ENCODE assay signal across 11 cellular contexts in genomic region chr5:82467006-82467561, GRCh38.
DNase-seq lines count a peak whose midpoint lies in the region; ATAC-seq and TF ChIP-seq lines count a peak whose summit lies in the region.
"Had no signal": no experiment of that assay in that cellular context is flagged by ENCODE, and none has a peak within 500 bp of the region (broad histone marks: within the 10 kb centered on the region; RNA-seq: fewer than 3 reads in every experiment).

No MANE protein-coding gene starts in this region.

- no peaks in the 10 kb centered on the region for H3K36me3 ChIP-seq in hepatocyte (replicated peaks; ENCODE audit: insufficient read depth, low read depth)
- no peaks in the 10 kb centered on the region for H3K36me3 ChIP-seq in uterus
- H3K36me3 ChIP-seq in left lung, result no peaks in the 10 kb centered on the region

- H3K36me3 Mint-ChIP-seq in brain, result no peaks in the 10 kb centered on the region

- H3K9me3 Mint-ChIP-seq in brain, result peaks cover 6 to 21% (median 16%) of the 10 kb centered on the region in 5 experiments

- no peaks in the 10 kb centered on the region for H3K4me1 ChIP-seq in hepatocyte (ENCODE audit: insufficient read depth)
- no peaks in the 10 kb centered on the region for H3K4me1 ChIP-seq in uterus
- H3K4me1 ChIP-seq in left lung, result no peaks in the 10 kb centered on the region

- no peak for TF ChIP-seq POLR2A in uterus (IDR thresholded peaks at IDR 0.05)

- H2AFZ ChIP-seq in hepatocyte, result peak overlapping the region; percentile 23

- intact Hi-C loops in Right ventricle myocardium inferior (cut with DNase I), result no loop called here
- intact Hi-C loops in cardiac septum (cut with DNase I), result loop anchor here (10.0 kb wide), 1 partner anchor 102 kb away; no protein-coding TSS in a partner anchor
- intact Hi-C loops in uterus (cut with DNase I; ENCODE audit: low total_unique reads), result no loop called here
- intact Hi-C loops in left lung (cut with DNase I), result no loop called here

- H3K79me2 ChIP-seq in hepatocyte, result no peaks in the 10 kb centered on the region

- peaks cover 21% of the 10 kb centered on the region for H3K4me1 Mint-ChIP-seq in brain
- H3K4me1 Mint-ChIP-seq: B cell had no signal

- H3K4me2 ChIP-seq in hepatocyte, result peak overlapping the region; percentile 66

- H3K27ac ChIP-seq in hepatocyte (peak overlapping the region; percentile 72), uterus (peak overlapping the region; percentile 21 to 41), left lung (no peak overlapping the region)

- H3K9me2 ChIP-seq in hepatocyte (replicated peaks; ENCODE audit: insufficient read depth), result no peaks in the 10 kb centered on the region

- peak overlapping the region in 1 of 5 experiments; percentile 50 for H3K4me3 Mint-ChIP-seq in brain
- H3K4me3 Mint-ChIP-seq: B cell had no signal

- H3K27me3 ChIP-seq in hepatocyte (no peaks in the 10 kb centered on the region), uterus (no peaks in the 10 kb centered on the region), left lung (no peaks in the 10 kb centered on the region)

- H3K27ac Mint-ChIP-seq in brain, result peak overlapping the region in 3 of 5 experiments; percentile 55 to 91 (median 90)
- H3K27ac Mint-ChIP-seq: B cell had no signal

- ATAC-seq in Right ventricle myocardium inferior, result peak; percentile 63
- no peak for ATAC-seq in HG03432 (IDR thresholded peaks at IDR 0.05; ENCODE audit: unreplicated experiment)
- no peak for ATAC-seq in left lung

- TF ChIP-seq CTCF in brain (conservative IDR thresholded peaks at IDR 0.05) (no peak), hepatocyte (IDR thresholded peaks at IDR 0.05; ENCODE audit: poor library complexity) (no peak), uterus (IDR thresholded peaks at IDR 0.05) (peak in 2 of 4 experiments; percentile 12), left lung (IDR thresholded peaks at IDR 0.05) (no peak)

- DNase-seq in Right ventricle myocardium inferior (ENCODE audit: missing footprints) (no peak), cardiac septum (ENCODE audit: low spot score) (no peak), hepatocyte (ENCODE audit: low spot score) (peak; percentile 11), uterus (peak; percentile 28 to 55), left lung (no peak)
- DNase-seq in stimulated activated naive CD4-positive, alpha-beta T cell treated with Interleukin-2 at 50 U/mL for 16 hours (lab: John Stamatoyannopoulos, UW), result no peak
- DNase-seq: activated gamma-delta T cell treated with Interleukin-2 at 50 U/mL for 16 hours, NCI-H1694 treated with DMSO at 0.1 percent for 48 hours had no signal

- H3K4me3 ChIP-seq in hepatocyte (no peak overlapping the region), uterus (no peak overlapping the region), left lung (no peak overlapping the region)

- H3K27me3 Mint-ChIP-seq in brain, result peaks cover 6% of the 10 kb centered on the region
- H3K27me3 Mint-ChIP-seq: B cell had no signal

- no peaks in the 10 kb centered on the region for H3K9me3 ChIP-seq in hepatocyte (ENCODE audit: low read depth)
- H3K9me3 ChIP-seq in uterus, result no peaks in the 10 kb centered on the region
- H3K9me3 ChIP-seq in left lung, result peaks cover 2 to 8% of the 10 kb centered on the region in 2 donors

- WGBS in hepatocyte (ENCODE audit: low lambda C conversion rate, missing lambda C conversion rate), result 65% methylated on average over 6 of the region's 6 CpGs

- no peaks in the 10 kb centered on the region for H4K20me1 ChIP-seq in hepatocyte (ENCODE audit: insufficient read depth, poor library complexity, severe bottlenecking)

Comparison
In these comparisons a context has a peak if more than half of its experiments do, and no peak if none do; other contexts are left out.
1. DNase-seq: peak in hepatocyte (single experiment) and uterus (2 of 2); none in Right ventricle myocardium inferior (single experiment), cardiac septum (single experiment), stimulated activated naive CD4-positive, alpha-beta T cell treated with Interleukin-2 at 50 U/mL for 16 hours (single experiment) and left lung (0 of 2).
2. H3K27ac ChIP-seq: peak in hepatocyte (single experiment) and uterus (2 of 2); none in left lung (0 of 2).